Comparison of ENCODE assay signal across 8 cellular contexts in genomic region chr12:110501378-110501721, GRCh38. TPM values are rescaled to one million over a fixed set of nuclear protein-coding genes. Genes with fewer than 3 reads are reported as not detected.
DNase-seq lines count a peak whose midpoint lies in the region; ATAC-seq and TF ChIP-seq lines count a peak whose summit lies in the region.

No MANE protein-coding gene starts in this region.

- peaks cover 8% of the 10 kb centered on the region for H3K9me3 Mint-ChIP-seq in T-helper 1 cell treated with Interleukin-12 subunit alpha and Interleukin-12 subunit beta and Interleukin-4 antibody, amounts not matched to agents 30 μg/mL and 1 μg/mL, for 36 hours
- H3K9me3 Mint-ChIP-seq in activated B cell treated with CpG ODN at 0.5 μM for 24 hours = no peaks in the 10 kb centered on the region

- peaks cover 20% of the 10 kb centered on the region for H3K36me3 Mint-ChIP-seq in T-helper 1 cell treated with Interleukin-12 subunit alpha and Interleukin-12 subunit beta and Interleukin-4 antibody, amounts not matched to agents 30 μg/mL and 1 μg/mL, for 36 hours (ENCODE audit: low read depth)
- peaks cover 18% of the 10 kb centered on the region for H3K36me3 Mint-ChIP-seq in activated B cell treated with CpG ODN at 0.5 μM for 24 hours (ENCODE audit: low read depth)

- POLR2A ChIA-PET in activated B cell treated with CpG ODN at 0.5 μM for 24 hours (lab: Charles Lee) = interaction anchor here (0.8 to 3.2 kb wide), 8 partner anchors 28 to 188 kb away, joined by 3 to 41 read pairs (median 5); partner anchors contain the start of genes ARPC3, FAM216A and GPN3

- intact Hi-C loops in activated B cell treated with CpG ODN at 0.5 μM for 24 hours (cut with micrococcal nuclease) = no loop called here

- ATAC-seq in activated B cell treated with CpG ODN at 0.5 μM for 24 hours (ENCODE audit: low read depth) = peak; percentile 1
- peak; percentile 72 for ATAC-seq in omental fat pad (ENCODE audit: low FRiP score)
- ATAC-seq in HG02763 (IDR thresholded peaks at IDR 0.05; ENCODE audit: unreplicated experiment) = no peak

- CTCF ChIA-PET in activated B cell treated with CpG ODN at 0.5 μM for 24 hours (lab: Charles Lee) = interaction anchor here (0.7 to 3.2 kb wide), 3 partner anchors 33 to 80 kb away, joined by 3 to 16 read pairs (median 14); partner anchors contain the start of genes ARPC3, FAM216A and GPN3

- TF ChIP-seq CTCF in HFF-Myc (IDR thresholded peaks at IDR 0.05; ENCODE audit: low read depth, low read length, missing control alignments) (peak; percentile 9), activated B cell treated with CpG ODN at 0.5 μM for 24 hours (IDR thresholded peaks at IDR 0.05) (no peak), fibroblast of the aortic adventitia (IDR thresholded peaks at IDR 0.05; ENCODE audit: insufficient read depth, low read length) (no peak), omental fat pad (IDR thresholded peaks at IDR 0.05) (no peak)

- DNase-seq in T-helper 1 cell (no peak), HFF-Myc (ENCODE audit: extremely low read depth, low read depth) (peak; percentile 12), NCI-H2029 treated with DMSO at 0.1 percent for 48 hours (lab: John Stamatoyannopoulos, UW) (peak; percentile 71), activated B cell treated with CpG ODN at 0.5 μM for 24 hours (no peak), fibroblast of the aortic adventitia (ENCODE audit: low read depth) (peak; percentile 28), omental fat pad (ENCODE audit: low spot score) (no peak)

- H3K27ac Mint-ChIP-seq in T-helper 1 cell treated with Interleukin-12 subunit alpha and Interleukin-12 subunit beta and Interleukin-4 antibody, amounts not matched to agents 30 μg/mL and 1 μg/mL, for 36 hours = peak overlapping the region; percentile 98
- H3K27ac Mint-ChIP-seq in activated B cell treated with CpG ODN at 0.5 μM for 24 hours = peak overlapping the region; percentile 96

- H3K4me3 ChIP-seq in HFF-Myc (replicated peaks; ENCODE audit: low read depth, low read length) (peak overlapping the region; percentile 89), fibroblast of the aortic adventitia (ENCODE audit: low read depth, low read length) (peak overlapping the region; percentile 90)

- H3K4me3 Mint-ChIP-seq in T-helper 1 cell treated with Interleukin-12 subunit alpha and Interleukin-12 subunit beta and Interleukin-4 antibody, amounts not matched to agents 30 μg/mL and 1 μg/mL, for 36 hours = peak overlapping the region; percentile 96
- H3K4me3 Mint-ChIP-seq in activated B cell treated with CpG ODN at 0.5 μM for 24 hours = peak overlapping the region; percentile 99

- H3K4me1 Mint-ChIP-seq in T-helper 1 cell treated with Interleukin-12 subunit alpha and Interleukin-12 subunit beta and Interleukin-4 antibody, amounts not matched to agents 30 μg/mL and 1 μg/mL, for 36 hours (ENCODE audit: low read depth) = peaks cover 28% of the 10 kb centered on the region
- peaks cover 36% of the 10 kb centered on the region for H3K4me1 Mint-ChIP-seq in activated B cell treated with CpG ODN at 0.5 μM for 24 hours

- peaks cover 4% of the 10 kb centered on the region for H3K27me3 Mint-ChIP-seq in T-helper 1 cell treated with Interleukin-12 subunit alpha and Interleukin-12 subunit beta and Interleukin-4 antibody, amounts not matched to agents 30 μg/mL and 1 μg/mL, for 36 hours (ENCODE audit: low read depth)
- H3K27me3 Mint-ChIP-seq in activated B cell treated with CpG ODN at 0.5 μM for 24 hours = no peaks in the 10 kb centered on the region

RNA-seq across cellular contexts. Expression of gene VPS29, which starts 0.6 kb away (rescaled TPM):
- total RNA-seq in activated B cell treated with CpG ODN at 0.5 μM for 24 hours (99.6 and 117 TPM in 2 replicates), fibroblast of the aortic adventitia (ENCODE audit: low replicate concordance) (83.2 and 88.9 TPM in 2 replicates), omental fat pad (10 to 100 TPM; 83.5 to 98.8 (median 86.8) TPM)

RNA-seq across cellular contexts. Expression of gene RAD9B, which starts 0.8 kb away (rescaled TPM):
- total RNA-seq in activated B cell treated with CpG ODN at 0.5 μM for 24 hours (1.2 and 1.3 TPM in 2 replicates), fibroblast of the aortic adventitia (ENCODE audit: low replicate concordance) (2.3 and 5.5 TPM in 2 replicates), omental fat pad (under 1 TPM in 2 of 4 donors, not detected in 2; 0.31 to 0.60 TPM)

RNA-seq across cellular contexts. Expression of gene FAM216A, which starts 32.7 kb away (rescaled TPM):
- 9.7 and 9.9 TPM in 2 replicates for total RNA-seq in activated B cell treated with CpG ODN at 0.5 μM for 24 hours
- total RNA-seq in fibroblast of the aortic adventitia (ENCODE audit: low replicate concordance) = 16.4 and 17.4 TPM in 2 replicates
- 1 to 10 TPM; 5.0 to 8.0 (median 6.3) TPM for total RNA-seq in omental fat pad

RNA-seq across cellular contexts. Expression of gene GPN3, which starts 33.3 kb away (rescaled TPM):
- total RNA-seq in activated B cell treated with CpG ODN at 0.5 μM for 24 hours = 17.0 and 19.0 TPM in 2 replicates
- total RNA-seq in fibroblast of the aortic adventitia (ENCODE audit: low replicate concordance) = 15.9 and 27.4 TPM in 2 replicates
- total RNA-seq in omental fat pad = 10 to 100 TPM; 14.7 to 25.3 (median 21.2) TPM

RNA-seq across cellular contexts. Expression of gene ARPC3, which starts 51.2 kb away (rescaled TPM):
- total RNA-seq in activated B cell treated with CpG ODN at 0.5 μM for 24 hours (435 and 459 TPM in 2 replicates), fibroblast of the aortic adventitia (ENCODE audit: low replicate concordance) (289 and 391 TPM in 2 replicates), omental fat pad (100 to 1,000 TPM; 389 to 434 (median 424) TPM)

Comparison
In these comparisons a context has a peak if more than half of its experiments do, and no peak if none do; other contexts are left out.
1. DNase-seq: peak in HFF-Myc (single experiment), NCI-H2029 treated with DMSO at 0.1 percent for 48 hours (single experiment) and fibroblast of the aortic adventitia (single experiment); none in T-helper 1 cell (0 of 5), activated B cell treated with CpG ODN at 0.5 μM for 24 hours (single experiment) and omental fat pad (single experiment).